In genomic region chr19:15378529-15379082, GRCh38 we compare ENCODE assay signal across 8 cellular contexts. TPM values are rescaled to one million over a fixed set of nuclear protein-coding genes. Genes with fewer than 3 reads are reported as not detected.
DNase-seq lines count a peak whose midpoint lies in the region; ATAC-seq, FAIRE-seq and TF ChIP-seq lines count a peak whose summit lies in the region.

No MANE protein-coding gene starts in this region.

- peaks cover 0 to 3% of the 10 kb centered on the region in 2 experiments for H3K36me3 ChIP-seq in endothelial cell of umbilical vein (ENCODE audit: control insufficient read depth in 2 of 2, extremely low read depth in 1 of 2, insufficient read depth in 2 of 2, low read length in 2 of 2)
- no peaks in the 10 kb centered on the region for H3K36me3 ChIP-seq in mucosa of descending colon (ENCODE audit: low read depth)

- no peaks in the 10 kb centered on the region for H4K20me1 ChIP-seq in endothelial cell of umbilical vein (replicated peaks; ENCODE audit: control insufficient read depth, extremely low read depth, insufficient read depth, low read length)

- DNase-seq in Right ventricle myocardium inferior (ENCODE audit: missing footprints) = peak; percentile 84
- no peak for DNase-seq in cardiac septum (ENCODE audit: low spot score)
- peak; percentile 12 to 37 for DNase-seq in NCI-H446 (lab: John Stamatoyannopoulos, UW)
- peak; percentile 13 to 31 (median 27) for DNase-seq in activated CD8-positive, alpha-beta memory T cell treated with anti-CD3 and anti-CD28 coated beads for 48 hours (ENCODE audit: low read depth in 2 of 3, low spot score in 2 of 3)
- peak; percentile 43 for DNase-seq in endothelial cell of umbilical vein (ENCODE audit: low read depth, low spot score)
- DNase-seq in mucosa of descending colon = peak; percentile 70 to 77 (median 73)
- DNase-seq in stimulated activated naive CD8-positive, alpha-beta T cell treated with anti-CD3 and anti-CD28 coated beads, Interleukin-15, Interleukin-2, amounts not matched to agents 100 U/mL and 50 U/mL, for 24 hours = peak; percentile 55

- H3K4me3 ChIP-seq in endothelial cell of umbilical vein (replicated peaks in 1 of 3; ENCODE audit: insufficient read depth in 1 of 3, low read depth in 1 of 3, low read length in 3 of 3) = peak overlapping the region; percentile 82 to 90 (median 85)
- peak overlapping the region; percentile 96 for H3K4me3 ChIP-seq in mucosa of descending colon

- no peaks in the 10 kb centered on the region for H3K27me3 ChIP-seq in endothelial cell of umbilical vein (ENCODE audit: control insufficient read depth in 2 of 2, insufficient read depth in 2 of 2, low read length in 2 of 2)

- peaks cover 53% of the 10 kb centered on the region for H3K79me2 ChIP-seq in endothelial cell of umbilical vein (ENCODE audit: control insufficient read depth, insufficient read depth, low read length)

- peak overlapping the region; percentile 86 for H3K4me2 ChIP-seq in endothelial cell of umbilical vein (ENCODE audit: insufficient read depth, low read length)

- BruUV-seq in endothelial cell of umbilical vein (replicated peaks; lab: Mats Ljungman, UMichigan) = TSS peak; percentile 28

- CTCF ChIA-PET in endothelial cell of umbilical vein (lab: Charles Lee) = interaction anchor here (1.0 to 3.5 kb wide), 8 partner anchors 13 to 277 kb away, joined by 3 to 32 read pairs (median 5); partner anchors contain the start of gene AKAP8L

- H3K4me1 ChIP-seq in endothelial cell of umbilical vein (ENCODE audit: control insufficient read depth, extremely low read depth, insufficient read depth, low read length) (peaks cover 20% of the 10 kb centered on the region), mucosa of descending colon (ENCODE audit: low read depth) (peaks cover 14% of the 10 kb centered on the region)

- ATAC-seq in Right ventricle myocardium inferior (no peak), mucosa of descending colon (peak; percentile 37), HG03108 (IDR thresholded peaks at IDR 0.05; ENCODE audit: unreplicated experiment) (no peak)
- no peak for ATAC-seq in stimulated activated naive CD8-positive, alpha-beta T cell treated with anti-CD3 and anti-CD28 coated beads, Interleukin-15, Interleukin-2, amounts not matched to agents 100 U/mL and 50 U/mL, for 24 hours

- TF ChIP-seq POLR2A in endothelial cell of umbilical vein (IDR thresholded peaks at IDR 0.05; ENCODE audit: low read depth, low read length) = no peak

- H3K9me3 ChIP-seq in endothelial cell of umbilical vein (replicated peaks; ENCODE audit: control insufficient read depth, insufficient read depth, low read length) (no peaks in the 10 kb centered on the region), mucosa of descending colon (no peaks in the 10 kb centered on the region)

- dilution Hi-C loops in endothelial cell of umbilical vein (cut with MboI; ENCODE audit: extremely low pct_ligation_motif_present, low sequenced_read_pairs) = no loop called here

- POLR2A ChIA-PET in endothelial cell of umbilical vein (lab: Charles Lee) = interaction anchor here (0.7 to 3.1 kb wide), 3 partner anchors 41 to 145 kb away, joined by 3 to 12 read pairs (median 4); partner anchors contain the start of gene AKAP8L

- intact Hi-C loops in Right ventricle myocardium inferior (cut with DNase I) (loop anchor here (5.0 to 10.0 kb wide), 4 partner anchors 51 to 204 kb away; no protein-coding TSS in a partner anchor), cardiac septum (cut with DNase I) (loop anchor here (1.0 to 2.0 kb wide), 2 partner anchors 40 to 114 kb away; partner anchors contain the start of gene AKAP8L), endothelial cell of umbilical vein (cut with micrococcal nuclease) (loop anchor here (1.0 to 5.0 kb wide), 6 partner anchors 41 to 271 kb away; partner anchors contain the start of gene SYDE1), mucosa of descending colon (cut with DNase I, micrococcal nuclease) (no loop called here)

- H3K27ac ChIP-seq in endothelial cell of umbilical vein (ENCODE audit: insufficient read depth, low read depth, low read length) = peak overlapping the region; percentile 85

- peak; percentile 90 for FAIRE-seq in endothelial cell of umbilical vein (lab: Jason Lieb, UNC)

- no peaks in the 10 kb centered on the region for H3K9me1 ChIP-seq in endothelial cell of umbilical vein (replicated peaks; ENCODE audit: control insufficient read depth, extremely low read depth, insufficient read depth, low read length)

- peak overlapping the region; percentile 94 for H3K9ac ChIP-seq in endothelial cell of umbilical vein (replicated peaks; ENCODE audit: extremely low read depth, insufficient read depth, low read length)

- TF ChIP-seq CTCF in endothelial cell of umbilical vein (IDR thresholded peaks at IDR 0.05; ENCODE audit: extremely low read depth in 1 of 2, insufficient read depth in 1 of 2, low read depth in 1 of 2, low read length in 2 of 2) (no peak), mucosa of descending colon (IDR thresholded peaks at IDR 0.05) (no peak)

- H2AFZ ChIP-seq in endothelial cell of umbilical vein (ENCODE audit: low read depth, low read length) = peak overlapping the region; percentile 39

TF ChIP-seq in endothelial cell of umbilical vein, 7 proteins besides CTCF, POLR2A, EP300 and RAD21:
- TF ChIP-seq POLR2AphosphoS5 (IDR thresholded peaks at IDR 0.05; ENCODE audit: insufficient read depth, low read depth, low read length) (peak; percentile 24), MAX (IDR thresholded peaks at IDR 0.05; ENCODE audit: insufficient read depth, insufficient read length) (no peak)

RNA-seq across cellular contexts. Expression of gene AKAP8, which starts 1.0 kb away (rescaled TPM):
- total RNA-seq in Right ventricle myocardium inferior (19.8 TPM), cardiac septum (19.2 TPM), endothelial cell of umbilical vein (42.6 and 44.1 TPM in 2 replicates), mucosa of descending colon (10 to 100 TPM; 37.8 to 50.0 (median 41.3) TPM)
- 16.4 and 18.3 TPM in 2 replicates for polyA plus RNA-seq in endothelial cell of umbilical vein
- polyA plus RNA-seq in endothelial cell of umbilical vein (2011; cell fraction: cytosol; rRNA removed) = 13.0 and 13.1 TPM in 2 replicates
- 45.0 and 45.9 TPM in 2 replicates for polyA plus RNA-seq in endothelial cell of umbilical vein (2011; cell fraction: nucleus; rRNA removed)
- 17.8 and 19.7 TPM in 2 replicates for polyA plus RNA-seq in endothelial cell of umbilical vein (2012)
- polyA minus RNA-seq in endothelial cell of umbilical vein = 10.4 and 12.7 TPM in 2 replicates
- polyA minus RNA-seq in endothelial cell of umbilical vein (2011; cell fraction: cytosol; rRNA and poly(A)+ RNA removed) = 17.8 TPM
- 15.2 and 16.5 TPM in 2 replicates for polyA minus RNA-seq in endothelial cell of umbilical vein (2011; cell fraction: nucleus; rRNA and poly(A)+ RNA removed)

RNA-seq across cellular contexts. Expression of gene AKAP8L, which starts 40.2 kb away (rescaled TPM):
- total RNA-seq in Right ventricle myocardium inferior (76.7 TPM), cardiac septum (63.1 TPM), endothelial cell of umbilical vein (95.4 and 99.6 TPM in 2 replicates), mucosa of descending colon (100 to 1,000 TPM in 1 of 3 donors, 10 to 100 TPM in 2; 74.4 to 111 (median 96.0) TPM)
- 63.9 and 65.1 TPM in 2 replicates for polyA plus RNA-seq in endothelial cell of umbilical vein
- polyA plus RNA-seq in endothelial cell of umbilical vein (2011; cell fraction: cytosol; rRNA removed) = 22.1 and 25.7 TPM in 2 replicates
- polyA plus RNA-seq in endothelial cell of umbilical vein (2011; cell fraction: nucleus; rRNA removed) = 338 and 395 TPM in 2 replicates
- polyA plus RNA-seq in endothelial cell of umbilical vein (2012) = 54.2 and 64.3 TPM in 2 replicates
- 107 and 112 TPM in 2 replicates for polyA minus RNA-seq in endothelial cell of umbilical vein
- 31.2 TPM for polyA minus RNA-seq in endothelial cell of umbilical vein (2011; cell fraction: cytosol; rRNA and poly(A)+ RNA removed)
- 119 and 124 TPM in 2 replicates for polyA minus RNA-seq in endothelial cell of umbilical vein (2011; cell fraction: nucleus; rRNA and poly(A)+ RNA removed)

RNA-seq across cellular contexts. Expression of gene BRD4, which starts 46.3 kb away (rescaled TPM):
- total RNA-seq in Right ventricle myocardium inferior (56.5 TPM), cardiac septum (72.3 TPM), endothelial cell of umbilical vein (117 and 125 TPM in 2 replicates), mucosa of descending colon (100 to 1,000 TPM in 1 of 3 donors, 10 to 100 TPM in 2; 78.3 to 104 (median 82.6) TPM)
- 13.6 and 14.9 TPM in 2 replicates for polyA plus RNA-seq in endothelial cell of umbilical vein
- polyA plus RNA-seq in endothelial cell of umbilical vein (2011; cell fraction: cytosol; rRNA removed) = 14.0 and 15.6 TPM in 2 replicates
- polyA plus RNA-seq in endothelial cell of umbilical vein (2011; cell fraction: nucleus; rRNA removed) = 44.5 and 50.2 TPM in 2 replicates
- 48.3 and 58.7 TPM in 2 replicates for polyA plus RNA-seq in endothelial cell of umbilical vein (2012)
- 40.4 and 56.9 TPM in 2 replicates for polyA minus RNA-seq in endothelial cell of umbilical vein
- polyA minus RNA-seq in endothelial cell of umbilical vein (2011; cell fraction: cytosol; rRNA and poly(A)+ RNA removed) = 38.2 TPM
- polyA minus RNA-seq in endothelial cell of umbilical vein (2011; cell fraction: nucleus; rRNA and poly(A)+ RNA removed) = 61.6 and 83.6 TPM in 2 replicates

Comparison
In these comparisons a context has a peak if more than half of its experiments do, and no peak if none do; other contexts are left out.
1. intact Hi-C loops: an anchor here in Right ventricle myocardium inferior (5.0 to 10.0 kb wide), cardiac septum (1.0 to 2.0 kb wide) and endothelial cell of umbilical vein (1.0 to 5.0 kb wide); none called in mucosa of descending colon.